Comparison of ENCODE assay signal across 2 cellular contexts in the genomic region with DNA sequence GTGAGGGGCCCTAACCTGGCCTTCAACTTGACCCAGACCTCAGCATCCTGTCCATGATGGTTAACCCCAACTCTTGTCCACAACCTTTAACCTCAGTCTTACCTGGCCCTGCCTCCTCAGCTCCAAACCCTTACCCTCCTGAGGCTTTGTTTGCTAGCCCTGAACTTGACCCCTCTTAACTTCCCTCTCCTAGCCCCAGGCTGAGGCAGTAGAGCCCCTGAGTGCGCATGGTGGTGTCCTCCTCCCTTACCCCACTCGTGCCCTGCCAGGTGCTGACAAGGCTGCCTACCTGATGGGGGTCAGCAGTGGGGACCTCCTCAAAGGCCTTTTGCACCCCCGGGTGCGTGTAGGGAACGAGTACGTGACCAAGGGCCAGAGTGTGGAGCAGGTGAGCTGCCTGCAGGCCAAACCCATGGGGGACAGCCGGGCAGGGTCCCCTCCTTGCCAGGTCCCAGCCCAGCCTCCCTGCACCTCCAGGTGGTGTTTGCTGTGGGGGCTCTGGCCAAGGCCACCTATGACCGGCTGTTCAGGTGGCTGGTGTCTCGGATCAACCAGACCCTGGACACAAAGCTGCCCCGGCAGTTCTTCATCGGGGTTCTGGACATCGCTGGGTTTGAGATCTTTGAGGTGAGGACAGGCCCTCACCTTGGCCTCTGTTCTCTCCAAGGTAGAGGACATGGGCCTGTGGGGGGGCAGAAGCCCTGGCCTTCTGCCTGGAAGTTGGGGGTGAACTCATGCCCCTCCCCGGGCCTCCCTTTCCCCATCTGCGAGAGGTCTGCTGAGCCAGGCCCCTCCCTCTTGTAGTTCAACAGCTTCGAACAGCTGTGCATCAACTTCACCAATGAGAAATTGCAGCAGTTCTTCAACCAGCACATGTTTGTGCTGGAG.
TF ChIP-seq lines count a peak whose summit lies in the region.

No MANE protein-coding gene starts in this region.

TF ChIP-seq in K562, 482 proteins besides CTCF, POLR2A, EP300 and RAD21:
- TF ChIP-seq HDAC8 (tag; IDR thresholded peaks at IDR 0.05) = no peak
- no peak for TF ChIP-seq BRD9 (IDR thresholded peaks at IDR 0.05; ENCODE audit: low read depth, partially characterized antibody)
- TF ChIP-seq, protein P1, sequence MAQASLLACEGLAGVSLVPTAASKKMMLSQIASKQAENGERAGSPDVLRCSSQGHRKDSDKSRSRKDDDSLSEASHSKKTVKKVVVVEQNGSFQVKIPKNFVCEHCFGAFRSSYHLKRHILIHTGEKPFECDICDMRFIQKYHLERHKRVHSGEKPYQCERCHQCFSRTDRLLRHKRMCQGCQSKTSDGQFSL (CRISPR knock-in tag; IDR thresholded peaks at IDR 0.05) = peak; percentile 14; the same call in 1 of the 2 replicates
- TF ChIP-seq, protein P1 (tag; IDR thresholded peaks at IDR 0.05) = no peak
- TF ChIP-seq KLF13 (tag; IDR thresholded peaks at IDR 0.05; ENCODE audit: borderline replicate concordance, low read depth) = no peak
- peak; percentile 41; the same call in 1 of the 2 replicates for TF ChIP-seq POLR2H (tag; IDR thresholded peaks at IDR 0.05; ENCODE audit: low read depth)

TF ChIP-seq in GM12891, 5 proteins besides CTCF, POLR2A, EP300 and RAD21:
- no peak for TF ChIP-seq POLR2AphosphoS5 (IDR thresholded peaks at IDR 0.05; ENCODE audit: low read depth, low read length)
- TF ChIP-seq PAX5 (IDR thresholded peaks at IDR 0.05; ENCODE audit: insufficient read depth, low read length, severe bottlenecking) = no peak
- TF ChIP-seq SPI1 (IDR thresholded peaks at IDR 0.05; ENCODE audit: low read depth, low read length) = no peak
- no peak for TF ChIP-seq TAF1 (IDR thresholded peaks at IDR 0.05; ENCODE audit: low read depth, low read length)
- no peak for TF ChIP-seq POU2F2 (IDR thresholded peaks at IDR 0.05; ENCODE audit: low read depth, low read length)
